ENCODE assay signal across 1 cellular context in the genomic region with DNA sequence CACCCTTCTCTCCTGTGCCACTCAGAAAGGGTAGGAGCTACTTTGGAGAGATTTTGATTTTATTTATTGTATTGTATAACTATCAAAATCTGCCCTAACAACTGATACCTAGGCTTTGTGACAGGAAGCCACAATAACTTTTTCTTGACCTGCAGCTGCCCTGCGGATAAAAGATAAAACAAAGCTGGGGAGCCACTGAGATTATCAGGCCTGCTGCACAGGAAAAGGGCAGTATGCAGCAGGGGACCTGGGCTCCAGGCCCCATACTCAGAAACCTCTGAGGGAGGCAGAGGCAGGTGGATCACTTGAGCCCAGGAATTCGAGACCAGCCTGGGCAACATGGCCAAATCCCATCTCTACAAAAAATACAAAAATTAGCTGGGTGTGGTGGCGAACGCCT.
TF ChIP-seq lines count a peak whose summit lies in the region.

No MANE protein-coding gene starts in this region.

TF ChIP-seq in SK-N-SH treated with all-trans-retinoic acid at 6 μM for 48 hours, 23 proteins besides CTCF, POLR2A, EP300 and RAD21 (continued from another document):
- TF ChIP-seq ZFP3 (CRISPR knock-in tag; IDR thresholded peaks at IDR 0.05) (no peak), RARB (CRISPR knock-in tag; IDR thresholded peaks at IDR 0.05) (no peak), PPARA (CRISPR knock-in tag; IDR thresholded peaks at IDR 0.05; ENCODE audit: borderline replicate concordance) (no peak), OSR1 (CRISPR knock-in tag; IDR thresholded peaks at IDR 0.05) (no peak), BACH2 (CRISPR knock-in tag; IDR thresholded peaks at IDR 0.05; ENCODE audit: borderline replicate concordance) (no peak), ARNTL (CRISPR knock-in tag; IDR thresholded peaks at IDR 0.05; ENCODE audit: borderline replicate concordance, low read depth) (no peak), ZNF8 (CRISPR knock-in tag; IDR thresholded peaks at IDR 0.05) (no peak), ESRRG (CRISPR knock-in tag; IDR thresholded peaks at IDR 0.05) (no peak), ISL1 (CRISPR knock-in tag; IDR thresholded peaks at IDR 0.05) (no peak), TCF4 (CRISPR knock-in tag; IDR thresholded peaks at IDR 0.05; ENCODE audit: borderline replicate concordance) (no peak), ZNF565 (CRISPR knock-in tag; conservative IDR thresholded peaks at IDR 0.05; ENCODE audit: low read depth) (no peak)
- TF ChIP-seq, protein P1, sequence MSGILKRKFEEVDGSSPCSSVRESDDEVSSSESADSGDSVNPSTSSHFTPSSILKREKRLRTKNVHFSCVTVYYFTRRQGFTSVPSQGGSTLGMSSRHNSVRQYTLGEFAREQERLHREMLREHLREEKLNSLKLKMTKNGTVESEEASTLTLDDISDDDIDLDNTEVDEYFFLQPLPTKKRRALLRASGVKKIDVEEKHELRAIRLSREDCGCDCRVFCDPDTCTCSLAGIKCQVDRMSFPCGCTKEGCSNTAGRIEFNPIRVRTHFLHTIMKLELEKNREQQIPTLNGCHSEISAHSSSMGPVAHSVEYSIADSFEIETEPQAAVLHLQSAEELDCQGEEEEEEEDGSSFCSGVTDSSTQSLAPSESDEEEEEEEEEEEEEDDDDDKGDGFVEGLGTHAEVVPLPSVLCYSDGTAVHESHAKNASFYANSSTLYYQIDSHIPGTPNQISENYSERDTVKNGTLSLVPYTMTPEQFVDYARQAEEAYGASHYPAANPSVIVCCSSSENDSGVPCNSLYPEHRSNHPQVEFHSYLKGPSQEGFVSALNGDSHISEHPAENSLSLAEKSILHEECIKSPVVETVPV (CRISPR knock-in tag; IDR thresholded peaks at IDR 0.05): no peak
- TF ChIP-seq, protein P2, sequence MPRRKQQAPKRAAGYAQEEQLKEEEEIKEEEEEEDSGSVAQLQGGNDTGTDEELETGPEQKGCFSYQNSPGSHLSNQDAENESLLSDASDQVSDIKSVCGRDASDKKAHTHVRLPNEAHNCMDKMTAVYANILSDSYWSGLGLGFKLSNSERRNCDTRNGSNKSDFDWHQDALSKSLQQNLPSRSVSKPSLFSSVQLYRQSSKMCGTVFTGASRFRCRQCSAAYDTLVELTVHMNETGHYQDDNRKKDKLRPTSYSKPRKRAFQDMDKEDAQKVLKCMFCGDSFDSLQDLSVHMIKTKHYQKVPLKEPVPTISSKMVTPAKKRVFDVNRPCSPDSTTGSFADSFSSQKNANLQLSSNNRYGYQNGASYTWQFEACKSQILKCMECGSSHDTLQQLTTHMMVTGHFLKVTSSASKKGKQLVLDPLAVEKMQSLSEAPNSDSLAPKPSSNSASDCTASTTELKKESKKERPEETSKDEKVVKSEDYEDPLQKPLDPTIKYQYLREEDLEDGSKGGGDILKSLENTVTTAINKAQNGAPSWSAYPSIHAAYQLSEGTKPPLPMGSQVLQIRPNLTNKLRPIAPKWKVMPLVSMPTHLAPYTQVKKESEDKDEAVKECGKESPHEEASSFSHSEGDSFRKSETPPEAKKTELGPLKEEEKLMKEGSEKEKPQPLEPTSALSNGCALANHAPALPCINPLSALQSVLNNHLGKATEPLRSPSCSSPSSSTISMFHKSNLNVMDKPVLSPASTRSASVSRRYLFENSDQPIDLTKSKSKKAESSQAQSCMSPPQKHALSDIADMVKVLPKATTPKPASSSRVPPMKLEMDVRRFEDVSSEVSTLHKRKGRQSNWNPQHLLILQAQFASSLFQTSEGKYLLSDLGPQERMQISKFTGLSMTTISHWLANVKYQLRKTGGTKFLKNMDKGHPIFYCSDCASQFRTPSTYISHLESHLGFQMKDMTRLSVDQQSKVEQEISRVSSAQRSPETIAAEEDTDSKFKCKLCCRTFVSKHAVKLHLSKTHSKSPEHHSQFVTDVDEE (CRISPR knock-in tag; IDR thresholded peaks at IDR 0.05): no peak
- TF ChIP-seq, protein P3, sequence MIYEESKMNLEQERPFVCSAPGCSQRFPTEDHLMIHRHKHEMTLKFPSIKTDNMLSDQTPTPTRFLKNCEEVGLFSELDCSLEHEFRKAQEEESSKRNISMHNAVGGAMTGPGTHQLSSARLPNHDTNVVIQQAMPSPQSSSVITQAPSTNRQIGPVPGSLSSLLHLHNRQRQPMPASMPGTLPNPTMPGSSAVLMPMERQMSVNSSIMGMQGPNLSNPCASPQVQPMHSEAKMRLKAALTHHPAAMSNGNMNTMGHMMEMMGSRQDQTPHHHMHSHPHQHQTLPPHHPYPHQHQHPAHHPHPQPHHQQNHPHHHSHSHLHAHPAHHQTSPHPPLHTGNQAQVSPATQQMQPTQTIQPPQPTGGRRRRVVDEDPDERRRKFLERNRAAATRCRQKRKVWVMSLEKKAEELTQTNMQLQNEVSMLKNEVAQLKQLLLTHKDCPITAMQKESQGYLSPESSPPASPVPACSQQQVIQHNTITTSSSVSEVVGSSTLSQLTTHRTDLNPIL (CRISPR knock-in tag; IDR thresholded peaks at IDR 0.05; ENCODE audit: low read depth): no peak
- TF ChIP-seq, protein P4, sequence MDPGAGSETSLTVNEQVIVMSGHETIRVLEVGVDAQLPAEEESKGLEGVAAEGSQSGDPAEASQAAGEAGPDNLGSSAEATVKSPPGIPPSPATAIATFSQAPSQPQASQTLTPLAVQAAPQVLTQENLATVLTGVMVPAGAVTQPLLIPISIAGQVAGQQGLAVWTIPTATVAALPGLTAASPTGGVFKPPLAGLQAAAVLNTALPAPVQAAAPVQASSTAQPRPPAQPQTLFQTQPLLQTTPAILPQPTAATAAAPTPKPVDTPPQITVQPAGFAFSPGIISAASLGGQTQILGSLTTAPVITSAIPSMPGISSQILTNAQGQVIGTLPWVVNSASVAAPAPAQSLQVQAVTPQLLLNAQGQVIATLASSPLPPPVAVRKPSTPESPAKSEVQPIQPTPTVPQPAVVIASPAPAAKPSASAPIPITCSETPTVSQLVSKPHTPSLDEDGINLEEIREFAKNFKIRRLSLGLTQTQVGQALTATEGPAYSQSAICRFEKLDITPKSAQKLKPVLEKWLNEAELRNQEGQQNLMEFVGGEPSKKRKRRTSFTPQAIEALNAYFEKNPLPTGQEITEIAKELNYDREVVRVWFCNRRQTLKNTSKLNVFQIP (CRISPR knock-in tag; IDR thresholded peaks at IDR 0.05; ENCODE audit: borderline replicate concordance, low read depth): no peak
